22 cellular contexts compared by ENCODE assay signal in genomic region chr16:72960101-72960500, GRCh38.
"Had no signal": no experiment of that assay in that cellular context is flagged by ENCODE, and none has a peak within 500 bp of the region (broad histone marks: within the 10 kb centered on the region; RNA-seq: fewer than 3 reads in every experiment).

No MANE protein-coding gene starts in this region.

- H3K4me3 ChIP-seq: breast epithelium, SJCRH30 had no signal

- H3K27me3 Mint-ChIP-seq: activated CD4-positive, alpha-beta T cell treated with anti-CD3 and anti-CD28 coated beads for 36 hours; activated CD8-positive, alpha-beta T cell treated with anti-CD3 and anti-CD28 coated beads for 36 hours; activated naive CD4-positive, alpha-beta T cell treated with anti-CD3 and anti-CD28 coated beads, Interleukin-2, amount 50 U/mL, for 24 hours had no signal

- DNase-seq: activated CD4-positive, alpha-beta T cell treated with anti-CD3 and anti-CD28 coated beads for 36 hours; activated CD8-positive, alpha-beta memory T cell treated with anti-CD3 and anti-CD28 coated beads, Interleukin-2, amount 50 U/mL, for 4 hours; activated CD8-positive, alpha-beta T cell treated with anti-CD3 and anti-CD28 coated beads for 36 hours; activated effector memory CD4-positive, alpha-beta T cell treated with Interleukin-2 at 50 U/mL for 16 hours; activated naive CD4-positive, alpha-beta T cell; activated T-cell treated with anti-CD3 and anti-CD28 coated beads, Interleukin-2, amount 50 U/mL, for 1 hour; aorta; Kasumi-1; KBM-7; NCI-H1105 treated with DMSO at 0.1 percent for 48 hours; NCI-H1436 treated with DMSO at 0.1 percent for 48 hours; NCI-H187; NCI-H2081; NCI-H446; NCI-H524; SJCRH30; SK-N-SH; T-helper 1 cell had no signal

- ATAC-seq: activated CD4-positive, alpha-beta T cell treated with anti-CD3 and anti-CD28 coated beads for 36 hours; activated CD8-positive, alpha-beta T cell treated with anti-CD3 and anti-CD28 coated beads for 36 hours had no signal

- H3K36me3 ChIP-seq: breast epithelium had no signal

- H3K27ac Mint-ChIP-seq: activated CD4-positive, alpha-beta T cell treated with anti-CD3 and anti-CD28 coated beads for 36 hours; activated CD8-positive, alpha-beta T cell treated with anti-CD3 and anti-CD28 coated beads for 36 hours; activated naive CD4-positive, alpha-beta T cell treated with anti-CD3 and anti-CD28 coated beads, Interleukin-2, amount 50 U/mL, for 24 hours; activated T-helper 1 cell treated with anti-CD3 and anti-CD28 coated beads, Interleukin-12 subunit alpha, Interleukin-12 subunit beta, Interleukin-2, Interleukin-4 antibody, amounts not matched to agents 30 ng/mL and 10 ng/mL and 1 ng/mL, durations not matched to agents 14 hours and 24 hours and 36 hours had no signal

- H3K4me2 ChIP-seq: SK-N-SH had no signal

- H3K9ac ChIP-seq: SK-N-SH had no signal

- H3K27me3 ChIP-seq: breast epithelium, SJCRH30 had no signal

- H3K27ac ChIP-seq: breast epithelium, VCaP had no signal

- H3K4me1 Mint-ChIP-seq: activated CD4-positive, alpha-beta T cell treated with anti-CD3 and anti-CD28 coated beads for 36 hours; activated naive CD4-positive, alpha-beta T cell treated with anti-CD3 and anti-CD28 coated beads, Interleukin-2, amount 50 U/mL, for 24 hours had no signal

- H3K9me3 ChIP-seq: breast epithelium, SJCRH30, SK-N-SH had no signal

- H3K4me1 ChIP-seq: breast epithelium had no signal

- H3K9me3 Mint-ChIP-seq: activated CD8-positive, alpha-beta T cell treated with anti-CD3 and anti-CD28 coated beads for 36 hours; activated naive CD4-positive, alpha-beta T cell treated with anti-CD3 and anti-CD28 coated beads, Interleukin-2, amount 50 U/mL, for 24 hours; activated T-helper 1 cell treated with anti-CD3 and anti-CD28 coated beads, Interleukin-12 subunit alpha, Interleukin-12 subunit beta, Interleukin-2, Interleukin-4 antibody, amounts not matched to agents 30 ng/mL and 10 ng/mL and 1 ng/mL, durations not matched to agents 14 hours and 24 hours and 36 hours had no signal

- H3K4me3 Mint-ChIP-seq: activated CD4-positive, alpha-beta T cell treated with anti-CD3 and anti-CD28 coated beads for 36 hours; activated CD8-positive, alpha-beta T cell treated with anti-CD3 and anti-CD28 coated beads for 36 hours; activated naive CD4-positive, alpha-beta T cell treated with anti-CD3 and anti-CD28 coated beads, Interleukin-2, amount 50 U/mL, for 24 hours; activated T-helper 1 cell treated with anti-CD3 and anti-CD28 coated beads, Interleukin-12 subunit alpha, Interleukin-12 subunit beta, Interleukin-2, Interleukin-4 antibody, amounts not matched to agents 30 ng/mL and 10 ng/mL and 1 ng/mL, durations not matched to agents 14 hours and 24 hours and 36 hours had no signal
